ENCODE assay signal across 22 cellular contexts in the genomic region with DNA sequence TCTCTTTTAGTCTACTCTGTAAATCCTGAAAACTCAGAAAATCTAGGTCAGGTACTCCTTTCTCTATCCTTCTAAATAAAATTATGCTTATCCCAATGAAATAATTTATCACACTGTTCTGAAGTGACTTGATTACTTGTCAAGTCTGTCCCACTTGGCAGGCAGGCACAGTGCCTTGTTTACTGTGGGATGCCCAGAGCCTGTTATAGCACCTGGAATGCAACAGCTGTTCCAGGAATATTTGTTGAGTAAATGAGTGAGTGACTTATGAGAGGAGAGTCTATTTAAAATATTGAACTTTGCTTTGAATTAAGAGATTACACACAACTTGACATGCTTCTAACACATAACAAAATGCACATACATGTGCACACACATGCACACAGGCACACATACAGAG.
DNase-seq lines count a peak whose midpoint lies in the region; ATAC-seq and TF ChIP-seq lines count a peak whose summit lies in the region.
"Had no signal": no experiment of that assay in that cellular context is flagged by ENCODE, and none has a peak within 500 bp of the region (broad histone marks: within the 10 kb centered on the region; RNA-seq: fewer than 3 reads in every experiment).

No MANE protein-coding gene starts in this region.

- DNase-seq in DMS 273 treated with DMSO at 0.1 percent for 48 hours (lab: John Stamatoyannopoulos, UW): peak; percentile 26
- DNase-seq in NCI-H1092 (lab: John Stamatoyannopoulos, UW): peak; percentile 49
- DNase-seq in SHP77 (lab: John Stamatoyannopoulos, UW): peak; percentile 10 to 43
- peak; percentile 51 to 60 (median 54) for DNase-seq in right lobe of liver
- DNase-seq in stimulated activated CD4-positive, alpha-beta T cell treated with anti-CD3 and anti-CD28 coated beads, Interleukin-2, amount 100 ng/mL, for 48 hours: no peak
- no peak for DNase-seq in testis
- DNase-seq in endodermal cell: no peak
- DNase-seq: activated CD4-positive, alpha-beta T cell treated with anti-CD3 and anti-CD28 coated beads for 48 hours; activated naive CD8-positive, alpha-beta T cell treated with anti-CD3 and anti-CD28 coated beads, Interleukin-2, amount 10 ng/mL, durations not matched to agents 7 days and 5 days; CD4-positive, alpha-beta memory T cell; effector memory CD8-positive, alpha-beta T cell; esophagus squamous epithelium; KG1; kidney glomerular epithelial cell; NCI-H1048; nephron progenitor cell; stimulated activated CD4-positive, alpha-beta T cell treated with anti-CD3 and anti-CD28 coated beads, Interleukin-4, amount 100 ng/mL, for 1 hour; stimulated activated naive CD8-positive, alpha-beta T cell treated with anti-CD3 and anti-CD28 coated beads, Interleukin-15, amount 100 ng/mL, for 72 hours had no signal

- H3K36me3 Mint-ChIP-seq in endodermal cell (ENCODE audit: low read depth): peaks cover 28% of the 10 kb centered on the region
- H3K36me3 Mint-ChIP-seq: activated naive CD8-positive, alpha-beta T cell treated with anti-CD3 and anti-CD28 coated beads, Interleukin-2, amount 10 ng/mL, durations not matched to agents 7 days and 5 days; CD4-positive, alpha-beta memory T cell had no signal

- no peak overlapping the region for H3K27ac Mint-ChIP-seq in endodermal cell
- H3K27ac Mint-ChIP-seq: activated naive CD8-positive, alpha-beta T cell treated with anti-CD3 and anti-CD28 coated beads, Interleukin-2, amount 10 ng/mL, durations not matched to agents 7 days and 5 days; activated T-helper 2 cell treated with anti-CD3 and anti-CD28 coated beads, Interferon-gamma antibody, Interleukin-2, Interleukin-4, amounts not matched to agents 10 μg/mL and 5 μg/mL and 100 μg/mL, durations not matched to agents 14 hours and 24 hours and 36 hours; CD4-positive, alpha-beta memory T cell; effector memory CD8-positive, alpha-beta T cell; nephron progenitor cell; stimulated activated naive CD8-positive, alpha-beta T cell treated with anti-CD3 and anti-CD28 coated beads, Interleukin-15, amount 100 ng/mL, for 72 hours; type B pancreatic cell had no signal

- H3K27ac ChIP-seq in right lobe of liver: no peak overlapping the region
- H3K27ac ChIP-seq in testis: no peak overlapping the region
- H3K27ac ChIP-seq in endodermal cell (ENCODE audit: low read depth, low read length): no peak overlapping the region
- H3K27ac ChIP-seq: body of pancreas, esophagus squamous epithelium, parathyroid adenoma had no signal

- intact Hi-C loops in right lobe of liver (cut with DNase I): no loop called here
- intact Hi-C loops in testis (cut with DNase I; ENCODE audit: low total_unique reads): no loop called here

- H3K4me3 Mint-ChIP-seq in endodermal cell: no peak overlapping the region
- H3K4me3 Mint-ChIP-seq: activated naive CD8-positive, alpha-beta T cell treated with anti-CD3 and anti-CD28 coated beads, Interleukin-2, amount 10 ng/mL, durations not matched to agents 7 days and 5 days; CD4-positive, alpha-beta memory T cell; effector memory CD8-positive, alpha-beta T cell; nephron progenitor cell; stimulated activated naive CD8-positive, alpha-beta T cell treated with anti-CD3 and anti-CD28 coated beads, Interleukin-15, amount 100 ng/mL, for 72 hours; type B pancreatic cell had no signal

- H3K9me3 Mint-ChIP-seq in endodermal cell: no peaks in the 10 kb centered on the region
- H3K9me3 Mint-ChIP-seq: activated naive CD8-positive, alpha-beta T cell treated with anti-CD3 and anti-CD28 coated beads, Interleukin-2, amount 10 ng/mL, durations not matched to agents 7 days and 5 days; nephron progenitor cell; type B pancreatic cell had no signal

- H3K4me1 Mint-ChIP-seq in endodermal cell: no peaks in the 10 kb centered on the region
- H3K4me1 Mint-ChIP-seq: activated naive CD8-positive, alpha-beta T cell treated with anti-CD3 and anti-CD28 coated beads, Interleukin-2, amount 10 ng/mL, durations not matched to agents 7 days and 5 days; CD4-positive, alpha-beta memory T cell; stimulated activated naive CD8-positive, alpha-beta T cell treated with anti-CD3 and anti-CD28 coated beads, Interleukin-15, amount 100 ng/mL, for 72 hours had no signal

- peak; percentile 86 to 98 (median 91) for ATAC-seq in right lobe of liver
- ATAC-seq: body of pancreas; effector memory CD8-positive, alpha-beta T cell; stimulated activated naive CD8-positive, alpha-beta T cell treated with anti-CD3 and anti-CD28 coated beads, Interleukin-15, amount 100 ng/mL, for 72 hours had no signal

- TF ChIP-seq CTCF in right lobe of liver (IDR thresholded peaks at IDR 0.05) (no peak), testis (IDR thresholded peaks at IDR 0.05) (no peak), endodermal cell (conservative IDR thresholded peaks at IDR 0.05) (no peak)

- H3K27me3 ChIP-seq in right lobe of liver: no peaks in the 10 kb centered on the region
- no peaks in the 10 kb centered on the region for H3K27me3 ChIP-seq in testis
- no peaks in the 10 kb centered on the region for H3K27me3 ChIP-seq in endodermal cell (ENCODE audit: control insufficient read depth, insufficient read depth, low read length, poor library complexity, severe bottlenecking)
- H3K27me3 ChIP-seq: body of pancreas, esophagus squamous epithelium had no signal

- H3K4me3 ChIP-seq in right lobe of liver (no peak overlapping the region), testis (no peak overlapping the region), endodermal cell (ENCODE audit: low read length) (no peak overlapping the region)
- H3K4me3 ChIP-seq: body of pancreas, esophagus squamous epithelium had no signal

- H3K27me3 Mint-ChIP-seq in endodermal cell (ENCODE audit: insufficient read depth): no peaks in the 10 kb centered on the region
- H3K27me3 Mint-ChIP-seq: activated naive CD8-positive, alpha-beta T cell treated with anti-CD3 and anti-CD28 coated beads, Interleukin-2, amount 10 ng/mL, durations not matched to agents 7 days and 5 days; CD4-positive, alpha-beta memory T cell; effector memory CD8-positive, alpha-beta T cell; stimulated activated naive CD8-positive, alpha-beta T cell treated with anti-CD3 and anti-CD28 coated beads, Interleukin-15, amount 100 ng/mL, for 72 hours; type B pancreatic cell had no signal

- H3K9ac ChIP-seq in endodermal cell (ENCODE audit: extremely low read depth, low read length, poor library complexity, severe bottlenecking): no peak overlapping the region
- H3K9ac ChIP-seq: parathyroid adenoma had no signal

- H3K4me1 ChIP-seq in right lobe of liver (peaks cover 0 to 11% (median 0%) of the 10 kb centered on the region in 4 donors), testis (no peaks in the 10 kb centered on the region), endodermal cell (ENCODE audit: control insufficient read depth, insufficient read depth, low read length) (no peaks in the 10 kb centered on the region)
- H3K4me1 ChIP-seq: body of pancreas, esophagus squamous epithelium, parathyroid adenoma had no signal

- TF ChIP-seq POLR2A in right lobe of liver (IDR thresholded peaks at IDR 0.05) (no peak), testis (IDR thresholded peaks at IDR 0.05) (no peak)

- no peaks in the 10 kb centered on the region for H3K9me3 ChIP-seq in right lobe of liver
- H3K9me3 ChIP-seq in testis: no peaks in the 10 kb centered on the region
- H3K9me3 ChIP-seq in endodermal cell (ENCODE audit: control insufficient read depth, low read length): no peaks in the 10 kb centered on the region
- H3K9me3 ChIP-seq: body of pancreas, esophagus squamous epithelium had no signal

- H3K36me3 ChIP-seq in right lobe of liver: peaks cover 0 to 5% (median 0%) of the 10 kb centered on the region in 4 donors
- H3K36me3 ChIP-seq in testis (ENCODE audit: low read depth, missing control alignments): no peaks in the 10 kb centered on the region
- peaks cover 21% of the 10 kb centered on the region for H3K36me3 ChIP-seq in endodermal cell (ENCODE audit: control insufficient read depth, insufficient read depth, low read length)

Comparison
In these comparisons a context has a peak if more than half of its experiments do, and no peak if none do; other contexts are left out.
1. DNase-seq: peak in DMS 273 treated with DMSO at 0.1 percent for 48 hours (single experiment), NCI-H1092 (single experiment), SHP77 (2 of 2) and right lobe of liver (3 of 3); none in stimulated activated CD4-positive, alpha-beta T cell treated with anti-CD3 and anti-CD28 coated beads, Interleukin-2, amount 100 ng/mL, for 48 hours (0 of 2), testis (single experiment) and endodermal cell (single experiment).